Comparison of ENCODE assay signal across 18 cellular contexts in the genomic region with DNA sequence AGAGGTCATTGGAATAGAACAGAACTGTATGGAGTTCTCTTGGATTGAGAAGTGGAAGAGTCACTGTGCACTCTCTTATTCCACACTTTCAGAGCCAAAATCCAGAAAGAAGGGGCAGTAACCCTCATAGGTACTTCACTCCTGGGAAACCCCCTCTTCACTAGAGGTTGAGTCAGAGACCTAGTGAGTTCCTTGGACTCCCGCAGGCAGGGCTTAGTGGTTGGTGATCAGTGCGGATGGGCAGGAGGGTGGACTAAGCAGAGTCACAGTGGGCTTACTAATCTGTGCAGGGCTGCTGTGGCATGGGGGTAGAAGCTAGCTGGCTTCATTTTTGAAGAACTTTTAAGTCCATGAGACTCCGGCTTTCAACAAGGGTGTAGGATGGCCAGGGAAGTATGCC.
DNase-seq lines count a peak whose midpoint lies in the region; ATAC-seq and TF ChIP-seq lines count a peak whose summit lies in the region.
"Had no signal": no experiment of that assay in that cellular context is flagged by ENCODE, and none has a peak within 500 bp of the region (broad histone marks: within the 10 kb centered on the region; RNA-seq: fewer than 3 reads in every experiment).

No MANE protein-coding gene starts in this region.

- peaks cover 2% of the 10 kb centered on the region for H3K27me3 Mint-ChIP-seq in activated CD4-positive, alpha-beta T cell treated with anti-CD3 and anti-CD28 coated beads, Interleukin-2, amount 10 ng/mL, durations not matched to agents 7 days and 5 days
- no peaks in the 10 kb centered on the region for H3K27me3 Mint-ChIP-seq in activated CD4-positive, alpha-beta T cell treated with anti-CD3 and anti-CD28 coated beads for 36 hours
- H3K27me3 Mint-ChIP-seq in natural killer cell treated with Interleukin-12 subunit alpha and Interleukin-12 subunit beta and Interleukin-15 and Interleukin-18, amount 100 ng/mL, for 72 hours, result peaks cover 16 to 35% of the 10 kb centered on the region in 2 donors

- ATAC-seq in activated CD4-positive, alpha-beta T cell treated with anti-CD3 and anti-CD28 coated beads for 36 hours, result no peak
- ATAC-seq in natural killer cell treated with Interleukin-12 subunit alpha and Interleukin-12 subunit beta and Interleukin-15 and Interleukin-18, amount 100 ng/mL, for 72 hours, result no peak
- ATAC-seq: CD8-positive, alpha-beta T cell; GM23338 had no signal

- POLR2A ChIA-PET in activated CD4-positive, alpha-beta T cell treated with anti-CD3 and anti-CD28 coated beads, Interleukin-2, amount 10 ng/mL, durations not matched to agents 7 days and 5 days (lab: Charles Lee), result no interaction called here
- POLR2A ChIA-PET in activated CD4-positive, alpha-beta T cell treated with anti-CD3 and anti-CD28 coated beads for 36 hours (lab: Charles Lee), result no interaction called here
- POLR2A ChIA-PET in HEK293 (lab: Yijun Ruan, JAX), result no interaction called here

- H3K4me1 Mint-ChIP-seq in activated CD4-positive, alpha-beta T cell treated with anti-CD3 and anti-CD28 coated beads, Interleukin-2, amount 10 ng/mL, durations not matched to agents 7 days and 5 days, result peaks cover 76% of the 10 kb centered on the region
- H3K4me1 Mint-ChIP-seq in activated CD4-positive, alpha-beta T cell treated with anti-CD3 and anti-CD28 coated beads for 36 hours, result peaks cover 42% of the 10 kb centered on the region
- H3K4me1 Mint-ChIP-seq in natural killer cell treated with Interleukin-12 subunit alpha and Interleukin-12 subunit beta and Interleukin-15 and Interleukin-18, amount 100 ng/mL, for 72 hours (ENCODE audit: low read depth in 2 of 2), result peaks cover 32 to 42% of the 10 kb centered on the region in 2 donors

- no peak for TF ChIP-seq CTCF in HEK293 (tag by site-specific recombination; IDR thresholded peaks at IDR 0.05)

- no peaks in the 10 kb centered on the region for H3K36me3 ChIP-seq in HEK293 (ENCODE audit: control insufficient read depth in 2 of 2, insufficient read depth in 1 of 2, low read length in 2 of 2)
- H3K36me3 ChIP-seq: BE2C had no signal

- no peaks in the 10 kb centered on the region for H3K9me3 ChIP-seq in HEK293 (ENCODE audit: control insufficient read depth, insufficient read depth, low read depth, low read length)
- H3K9me3 ChIP-seq: BE2C had no signal

- CTCF ChIA-PET in activated CD4-positive, alpha-beta T cell treated with anti-CD3 and anti-CD28 coated beads, Interleukin-2, amount 10 ng/mL, durations not matched to agents 7 days and 5 days (lab: Charles Lee), result interaction anchor here (1.9 kb wide), 1 partner anchor 187 kb away, joined by 5 read pairs; a partner anchor contains a TSS
- CTCF ChIA-PET in activated CD4-positive, alpha-beta T cell treated with anti-CD3 and anti-CD28 coated beads for 36 hours (lab: Charles Lee), result no interaction called here
- CTCF ChIA-PET in HEK293 (lab: Yijun Ruan, JAX), result no interaction called here

- H3K27ac ChIP-seq in HEK293 (ENCODE audit: extremely low read depth, low read depth, low read length), result no peak overlapping the region
- H3K27ac ChIP-seq: C4-2B had no signal

- H3K4me3 ChIP-seq in HEK293 (ENCODE audit: low read depth, low read length), result no peak overlapping the region
- H3K4me3 ChIP-seq: GM23338 had no signal

- peak overlapping the region; percentile 2 for H3K27ac Mint-ChIP-seq in activated CD4-positive, alpha-beta T cell treated with anti-CD3 and anti-CD28 coated beads, Interleukin-2, amount 10 ng/mL, durations not matched to agents 7 days and 5 days
- H3K27ac Mint-ChIP-seq in activated CD4-positive, alpha-beta T cell treated with anti-CD3 and anti-CD28 coated beads for 36 hours, result no peak overlapping the region
- no peak overlapping the region for H3K27ac Mint-ChIP-seq in natural killer cell treated with Interleukin-12 subunit alpha and Interleukin-12 subunit beta and Interleukin-15 and Interleukin-18, amount 100 ng/mL, for 72 hours
- H3K27ac Mint-ChIP-seq: CD8-positive, alpha-beta T cell; GM23338; H9; IgD-negative memory B cell had no signal

- no peak overlapping the region for H3K4me3 Mint-ChIP-seq in activated CD4-positive, alpha-beta T cell treated with anti-CD3 and anti-CD28 coated beads, Interleukin-2, amount 10 ng/mL, durations not matched to agents 7 days and 5 days
- no peak overlapping the region for H3K4me3 Mint-ChIP-seq in activated CD4-positive, alpha-beta T cell treated with anti-CD3 and anti-CD28 coated beads for 36 hours
- H3K4me3 Mint-ChIP-seq in natural killer cell treated with Interleukin-12 subunit alpha and Interleukin-12 subunit beta and Interleukin-15 and Interleukin-18, amount 100 ng/mL, for 72 hours, result no peak overlapping the region
- H3K4me3 Mint-ChIP-seq: CD8-positive, alpha-beta T cell; GM23338; H9 had no signal

- H3K9me3 Mint-ChIP-seq in activated CD4-positive, alpha-beta T cell treated with anti-CD3 and anti-CD28 coated beads, Interleukin-2, amount 10 ng/mL, durations not matched to agents 7 days and 5 days, result no peaks in the 10 kb centered on the region
- H3K9me3 Mint-ChIP-seq in activated CD4-positive, alpha-beta T cell treated with anti-CD3 and anti-CD28 coated beads for 36 hours (ENCODE audit: low read depth), result no peaks in the 10 kb centered on the region
- H3K9me3 Mint-ChIP-seq in natural killer cell treated with Interleukin-12 subunit alpha and Interleukin-12 subunit beta and Interleukin-15 and Interleukin-18, amount 100 ng/mL, for 72 hours, result no peaks in the 10 kb centered on the region
- H3K9me3 Mint-ChIP-seq: CD8-positive, alpha-beta T cell; GM23338; H9; IgD-negative memory B cell had no signal

- DNase-seq in activated CD4-positive, alpha-beta T cell treated with anti-CD3 and anti-CD28 coated beads, Interleukin-2, amount 10 ng/mL, durations not matched to agents 7 days and 5 days, result no peak
- no peak for DNase-seq in activated CD4-positive, alpha-beta T cell treated with anti-CD3 and anti-CD28 coated beads for 36 hours
- DNase-seq in glomerular visceral epithelial cell (ENCODE audit: extremely low spot score) (peak; percentile 35), AG08395 (ENCODE audit: low spot score) (no peak), NCI-H2107 (lab: John Stamatoyannopoulos, UW) (no peak)
- DNase-seq in natural killer cell treated with Interleukin-12 subunit alpha and Interleukin-12 subunit beta and Interleukin-15 and Interleukin-18, amount 100 ng/mL, for 72 hours (ENCODE audit: low spot score), result no peak
- DNase-seq: 8988T; BE2C; CD8-positive, alpha-beta T cell; COR-L47; DMS153; DMS79 treated with DMSO at 0.1 percent for 48 hours; GF-D8; H9 had no signal

- intact Hi-C loops in activated CD4-positive, alpha-beta T cell treated with anti-CD3 and anti-CD28 coated beads for 36 hours (cut with DNase I, micrococcal nuclease), result no loop called here

- H3K4me1 ChIP-seq in HEK293 (ENCODE audit: control insufficient read depth, insufficient read depth, low read length), result no peaks in the 10 kb centered on the region
- H3K4me1 ChIP-seq: BE2C had no signal

- peaks cover 4% of the 10 kb centered on the region for H3K36me3 Mint-ChIP-seq in activated CD4-positive, alpha-beta T cell treated with anti-CD3 and anti-CD28 coated beads, Interleukin-2, amount 10 ng/mL, durations not matched to agents 7 days and 5 days (ENCODE audit: low read depth)
- H3K36me3 Mint-ChIP-seq in activated CD4-positive, alpha-beta T cell treated with anti-CD3 and anti-CD28 coated beads for 36 hours (ENCODE audit: low read depth), result no peaks in the 10 kb centered on the region
- no peaks in the 10 kb centered on the region for H3K36me3 Mint-ChIP-seq in natural killer cell treated with Interleukin-12 subunit alpha and Interleukin-12 subunit beta and Interleukin-15 and Interleukin-18, amount 100 ng/mL, for 72 hours
- H3K36me3 Mint-ChIP-seq: CD8-positive, alpha-beta T cell; IgD-negative memory B cell had no signal

TF ChIP-seq in HEK293, 187 proteins besides CTCF, POLR2A, EP300 and RAD21:
- no peak for TF ChIP-seq ZNF114 (tag by site-specific recombination; IDR thresholded peaks at IDR 0.05)
- TF ChIP-seq SCRT2 (tag by site-specific recombination; IDR thresholded peaks at IDR 0.05), result 0 out of 2 replicates have a peak, but pooled peaks have one; percentile 4
